Comparison of ENCODE assay signal across 8 cellular contexts in genomic region chr5:59810041-59810440, GRCh38.
DNase-seq lines count a peak whose midpoint lies in the region; ATAC-seq and TF ChIP-seq lines count a peak whose summit lies in the region.

No MANE protein-coding gene starts in this region.

- no peak overlapping the region for H3K27ac ChIP-seq in HL-60 (replicated peaks)
- no peak overlapping the region for H3K27ac ChIP-seq in Panc1 (ENCODE audit: low read length)
- no peak overlapping the region for H3K27ac ChIP-seq in foreskin keratinocyte
- H3K27ac ChIP-seq in suprapubic skin: no peak overlapping the region

- peak; percentile 54 for ATAC-seq in GM18870 (IDR thresholded peaks at IDR 0.05; ENCODE audit: unreplicated experiment)
- ATAC-seq in Panc1: peak; percentile 79; the same call in 1 of the 2 replicates
- peak; percentile 68 for ATAC-seq in foreskin keratinocyte

- peaks cover 15% of the 10 kb centered on the region for H3K27me3 Mint-ChIP-seq in activated T-helper 2 cell treated with anti-CD3 and anti-CD28 coated beads, Interferon-gamma antibody, Interleukin-2, Interleukin-4, amounts not matched to agents 10 μg/mL and 5 μg/mL and 100 μg/mL, durations not matched to agents 14 hours and 24 hours and 36 hours (ENCODE audit: low read depth)

- H3K4me3 ChIP-seq in BJ (ENCODE audit: low read depth, low read length) (no peak overlapping the region), HL-60 (replicated peaks; ENCODE audit: insufficient read depth, low read length) (no peak overlapping the region), Panc1 (ENCODE audit: low read depth in 2 of 2, low read length in 2 of 2) (peak overlapping the region in 1 of 2 experiments; percentile 39; a peak in 2 of 4 replicates), suprapubic skin (peak overlapping the region; percentile 16)

- TF ChIP-seq CTCF in BJ (IDR thresholded peaks at IDR 0.05; ENCODE audit: insufficient read depth, low read depth, low read length) (peak; percentile 91), HL-60 (IDR thresholded peaks at IDR 0.05; ENCODE audit: insufficient read depth, low read length) (peak; percentile 37), Panc1 (IDR thresholded peaks at IDR 0.05) (peak; percentile 92), foreskin keratinocyte (conservative IDR thresholded peaks at IDR 0.05) (peak; percentile 86), suprapubic skin (IDR thresholded peaks at IDR 0.05) (peak; percentile 76 to 88)

- DNase-seq in BJ (ENCODE audit: low read depth): no peak
- peak in 1 of 2 experiments; percentile 41 for DNase-seq in HL-60 (ENCODE audit: low read depth in 1 of 2, low spot score in 1 of 2)
- DNase-seq in Panc1 (ENCODE audit: low read depth, low spot score): no peak
- DNase-seq in activated T-helper 2 cell treated with anti-CD3 and anti-CD28 coated beads, Interferon-gamma antibody, Interleukin-2, Interleukin-4, amounts not matched to agents 10 μg/mL and 5 μg/mL and 100 μg/mL, durations not matched to agents 14 hours and 24 hours and 36 hours (ENCODE audit: low spot score): peak; percentile 34
- DNase-seq in foreskin keratinocyte: peak in 1 of 2 donors; percentile 44
- peak in 52 of 56 donors; percentile 9 to 87 (median 52) for DNase-seq in nucleus accumbens (lab: John Stamatoyannopoulos, UW)
- peak; percentile 76 to 88 for DNase-seq in suprapubic skin (ENCODE audit: low spot score in 2 of 2)

- no peak overlapping the region for H3K4me3 Mint-ChIP-seq in activated T-helper 2 cell treated with anti-CD3 and anti-CD28 coated beads, Interferon-gamma antibody, Interleukin-2, Interleukin-4, amounts not matched to agents 10 μg/mL and 5 μg/mL and 100 μg/mL, durations not matched to agents 14 hours and 24 hours and 36 hours (ENCODE audit: low read depth)

- no peak overlapping the region for H3K27ac Mint-ChIP-seq in activated T-helper 2 cell treated with anti-CD3 and anti-CD28 coated beads, Interferon-gamma antibody, Interleukin-2, Interleukin-4, amounts not matched to agents 10 μg/mL and 5 μg/mL and 100 μg/mL, durations not matched to agents 14 hours and 24 hours and 36 hours

- H3K36me3 Mint-ChIP-seq in activated T-helper 2 cell treated with anti-CD3 and anti-CD28 coated beads, Interferon-gamma antibody, Interleukin-2, Interleukin-4, amounts not matched to agents 10 μg/mL and 5 μg/mL and 100 μg/mL, durations not matched to agents 14 hours and 24 hours and 36 hours (ENCODE audit: low read depth): no peaks in the 10 kb centered on the region

- H3K36me3 ChIP-seq in BJ (ENCODE audit: control insufficient read depth, insufficient read depth, low read length) (no peaks in the 10 kb centered on the region), Panc1 (ENCODE audit: control insufficient read depth, insufficient read depth, low read length) (no peaks in the 10 kb centered on the region), suprapubic skin (no peaks in the 10 kb centered on the region)

- H3K4me1 ChIP-seq in Panc1 (ENCODE audit: control insufficient read depth, insufficient read depth, low read length): no peaks in the 10 kb centered on the region
- H3K4me1 ChIP-seq in foreskin keratinocyte: no peaks in the 10 kb centered on the region
- H3K4me1 ChIP-seq in suprapubic skin: peaks cover 4% of the 10 kb centered on the region

- in situ Hi-C loops in Panc1 (cut with HindIII; ENCODE audit: low pct_unique_long_range_greater_than_20kb, low sequenced_read_pairs): no loop called here

- no peaks in the 10 kb centered on the region for H3K9me3 Mint-ChIP-seq in activated T-helper 2 cell treated with anti-CD3 and anti-CD28 coated beads, Interferon-gamma antibody, Interleukin-2, Interleukin-4, amounts not matched to agents 10 μg/mL and 5 μg/mL and 100 μg/mL, durations not matched to agents 14 hours and 24 hours and 36 hours

- POLR2A ChIA-PET in BJ (lab: Charles Lee) (no interaction called here), Panc1 (lab: Charles Lee) (no interaction called here)

- peaks cover 4% of the 10 kb centered on the region for H3K4me1 Mint-ChIP-seq in activated T-helper 2 cell treated with anti-CD3 and anti-CD28 coated beads, Interferon-gamma antibody, Interleukin-2, Interleukin-4, amounts not matched to agents 10 μg/mL and 5 μg/mL and 100 μg/mL, durations not matched to agents 14 hours and 24 hours and 36 hours (ENCODE audit: low read depth)

- BruUV-seq in Panc1 (replicated peaks; lab: Mats Ljungman, UMichigan): no TSS peak

- CTCF ChIA-PET in BJ (lab: Yijun Ruan, JAX) (interaction anchor here (0.6 to 4.6 kb wide), 35 partner anchors 8 to 890 kb away, joined by 3 to 47 read pairs (median 5); partner anchors contain the start of gene DEPDC1B), Panc1 (lab: Charles Lee) (interaction anchor here (0.6 kb wide), 1 partner anchor 257 kb away, joined by 4 read pairs; no protein-coding TSS in a partner anchor)

- H3K27me3 ChIP-seq in BJ (ENCODE audit: control insufficient read depth, insufficient read depth, low read length) (peaks cover 16% of the 10 kb centered on the region), HL-60 (ENCODE audit: insufficient read depth, poor library complexity, severe bottlenecking) (no peaks in the 10 kb centered on the region), Panc1 (ENCODE audit: control insufficient read depth, insufficient read depth, low read length) (peaks cover 3% of the 10 kb centered on the region; the same call in 1 of the 2 replicates), foreskin keratinocyte (peaks cover 9% of the 10 kb centered on the region), suprapubic skin (no peaks in the 10 kb centered on the region)

- TF ChIP-seq POLR2A in suprapubic skin (IDR thresholded peaks at IDR 0.05): no peak

- no peaks in the 10 kb centered on the region for H3K9me3 ChIP-seq in Panc1 (ENCODE audit: control insufficient read depth, insufficient read depth, low read depth, low read length)
- no peaks in the 10 kb centered on the region for H3K9me3 ChIP-seq in suprapubic skin

- no peak for TF ChIP-seq EP300 in suprapubic skin (IDR thresholded peaks at IDR 0.05)

- WGBS in suprapubic skin: 6% methylated on average over 14 of the region's 14 CpGs

- intact Hi-C loops in Panc1 (cut with micrococcal nuclease; ENCODE audit: unreplicated experiment): loop anchor here (5.0 to 10.0 kb wide), 4 partner anchors 115 to 837 kb away; no protein-coding TSS in a partner anchor
- intact Hi-C loops in activated T-helper 2 cell treated with anti-CD3 and anti-CD28 coated beads, Interferon-gamma antibody, Interleukin-2, Interleukin-4, amounts not matched to agents 10 μg/mL and 5 μg/mL and 100 μg/mL, durations not matched to agents 14 hours and 24 hours and 36 hours (cut with micrococcal nuclease): loop anchor here (2.0 to 5.0 kb wide), 2 partner anchors 352 to 477 kb away; no protein-coding TSS in a partner anchor

Comparison
In these comparisons a context has a peak if more than half of its experiments do, and no peak if none do; other contexts are left out.
1. DNase-seq: peak in activated T-helper 2 cell treated with anti-CD3 and anti-CD28 coated beads, Interferon-gamma antibody, Interleukin-2, Interleukin-4, amounts not matched to agents 10 μg/mL and 5 μg/mL and 100 μg/mL, durations not matched to agents 14 hours and 24 hours and 36 hours (single experiment), nucleus accumbens (52 of 56) and suprapubic skin (2 of 2); none in BJ (single experiment) and Panc1 (single experiment).
2. CTCF ChIP-seq: peak in every context shown above with its lines; median percentile 92 in Panc1; 91 in BJ; 86 in foreskin keratinocyte; 82 in suprapubic skin; 37 in HL-60.
3. Peak in every context shown above with its lines, with median percentiles within 50 percentile points of each other: ATAC-seq.